Comparison of ENCODE assay signal across 24 cellular contexts in the genomic region with DNA sequence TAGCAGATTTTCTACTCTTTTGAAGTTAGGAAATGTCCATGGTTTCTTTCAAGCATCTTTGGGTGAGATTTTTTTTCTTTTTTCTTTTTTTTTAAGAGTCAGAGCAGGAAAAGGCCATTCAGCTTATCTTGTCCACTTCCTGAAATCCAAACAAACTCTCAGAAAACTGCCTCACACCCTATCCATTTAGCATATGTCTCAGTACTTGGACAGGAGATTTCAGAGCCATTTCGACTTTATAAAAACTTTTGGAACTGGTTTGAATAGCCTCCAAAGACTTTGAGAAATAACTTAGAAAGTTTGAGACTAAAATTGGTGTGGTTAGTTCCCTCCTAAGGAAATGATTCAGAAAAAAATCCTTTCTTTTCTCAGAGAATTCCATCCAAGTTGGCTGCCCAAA.
DNase-seq lines count a peak whose midpoint lies in the region; ATAC-seq and TF ChIP-seq lines count a peak whose summit lies in the region.
"Had no signal": no experiment of that assay in that cellular context is flagged by ENCODE, and none has a peak within 500 bp of the region (broad histone marks: within the 10 kb centered on the region; RNA-seq: fewer than 3 reads in every experiment).

No MANE protein-coding gene starts in this region.

- no peak overlapping the region for H3K9ac ChIP-seq in colonic mucosa (ENCODE audit: low read depth in 2 of 2, low read length in 2 of 2)
- H3K9ac ChIP-seq in smooth muscle cell (ENCODE audit: low read depth), result peak overlapping the region; percentile 11
- H3K9ac ChIP-seq: GM23248, KMS-11 had no signal

- no peaks in the 10 kb centered on the region for H3K4me1 ChIP-seq in left ventricle myocardium inferior
- no peaks in the 10 kb centered on the region for H3K4me1 ChIP-seq in colonic mucosa
- H3K4me1 ChIP-seq in smooth muscle cell (ENCODE audit: low read depth), result peaks cover 4% of the 10 kb centered on the region

- H2AFZ ChIP-seq in smooth muscle cell (ENCODE audit: low read depth), result no peak overlapping the region
- H2AFZ ChIP-seq: GM23248 had no signal

- H3K4me3 ChIP-seq in left ventricle myocardium inferior (no peak overlapping the region), colonic mucosa (no peak overlapping the region), fibroblast of villous mesenchyme (ENCODE audit: low read depth, low read length) (no peak overlapping the region), smooth muscle cell (no peak overlapping the region)
- H3K4me3 ChIP-seq: A549, GM12878, GM23248 had no signal

- H3K9me3 ChIP-seq in left ventricle myocardium inferior (replicated peaks) (no peaks in the 10 kb centered on the region), colonic mucosa (no peaks in the 10 kb centered on the region), smooth muscle cell (replicated peaks; ENCODE audit: low read depth) (no peaks in the 10 kb centered on the region)
- H3K9me3 ChIP-seq: A549 had no signal

- H3K36me3 ChIP-seq in left ventricle myocardium inferior (no peaks in the 10 kb centered on the region), colonic mucosa (no peaks in the 10 kb centered on the region), smooth muscle cell (ENCODE audit: low read depth) (no peaks in the 10 kb centered on the region)

- no peaks in the 10 kb centered on the region for H3K79me2 ChIP-seq in smooth muscle cell (ENCODE audit: low read depth)

- H3K27me3 ChIP-seq in left ventricle myocardium inferior (ENCODE audit: low read depth) (no peaks in the 10 kb centered on the region), colonic mucosa (no peaks in the 10 kb centered on the region), smooth muscle cell (ENCODE audit: low read depth) (no peaks in the 10 kb centered on the region)

- TF ChIP-seq CTCF in left ventricle myocardium inferior (IDR thresholded peaks at IDR 0.05; ENCODE audit: borderline replicate concordance), result no peak
- no peak for TF ChIP-seq CTCF in colonic mucosa (IDR thresholded peaks at IDR 0.05)
- no peak for TF ChIP-seq CTCF in fibroblast of villous mesenchyme (IDR thresholded peaks at IDR 0.05; ENCODE audit: insufficient read depth, low read depth, low read length)
- no peak for TF ChIP-seq CTCF in smooth muscle cell (IDR thresholded peaks at IDR 0.05; ENCODE audit: borderline replicate concordance, insufficient read depth, poor library complexity, severe bottlenecking)

- DNase-seq in left ventricle myocardium inferior, result no peak
- no peak for DNase-seq in cardiac septum (ENCODE audit: low spot score)
- DNase-seq in colonic mucosa, result no peak
- peak; percentile 23 for DNase-seq in fibroblast of villous mesenchyme (ENCODE audit: low read depth)
- no peak for DNase-seq in smooth muscle cell (lab: John Stamatoyannopoulos, UW; ENCODE audit: unreplicated experiment)
- no peak for DNase-seq in HuH-7.5 (ENCODE audit: low spot score)
- no peak for DNase-seq in NCI-H2171 treated with DMSO at 0.1 percent for 48 hours (lab: John Stamatoyannopoulos, UW)
- DNase-seq: Calu3; CD4-positive, alpha-beta memory T cell; DMS53; EL; GM23248; HCEC 1CT; NCI-H1417; NCI-H187; NCI-H2107; NCI-H226; NCI-H524; NCI-H82; SIG-M5 had no signal

- ATAC-seq in HG03469 (IDR thresholded peaks at IDR 0.05; ENCODE audit: unreplicated experiment), result no peak
- ATAC-seq: A549, GM12878 had no signal

- 14% methylated on average over 1 of the region's 1 CpG for WGBS in smooth muscle cell (ENCODE audit: low lambda C conversion rate)

- peaks cover 5% of the 10 kb centered on the region for H3F3A ChIP-seq in smooth muscle cell (ENCODE audit: low read depth)

- peak overlapping the region; percentile 48 for H3K4me2 ChIP-seq in smooth muscle cell
- H3K4me2 ChIP-seq: A549, KMS-11 had no signal

- no peaks in the 10 kb centered on the region for H4K20me1 ChIP-seq in smooth muscle cell (ENCODE audit: low read depth)

- H3K27ac ChIP-seq in left ventricle myocardium inferior (replicated peaks), result peak overlapping the region; percentile 32
- peak overlapping the region; percentile 49 for H3K27ac ChIP-seq in colonic mucosa
- H3K27ac ChIP-seq in smooth muscle cell (ENCODE audit: low read depth), result peak overlapping the region; percentile 79
- H3K27ac ChIP-seq: A549, GM23248, KMS-11 had no signal

- intact Hi-C loops in left ventricle myocardium inferior (cut with micrococcal nuclease), result no loop called here
- intact Hi-C loops in cardiac septum (cut with DNase I), result loop anchor here (2.0 kb wide), 1 partner anchor 47 kb away; no protein-coding TSS in a partner anchor
- intact Hi-C loops in colonic mucosa (cut with DNase I), result no loop called here
